In the genomic region with DNA sequence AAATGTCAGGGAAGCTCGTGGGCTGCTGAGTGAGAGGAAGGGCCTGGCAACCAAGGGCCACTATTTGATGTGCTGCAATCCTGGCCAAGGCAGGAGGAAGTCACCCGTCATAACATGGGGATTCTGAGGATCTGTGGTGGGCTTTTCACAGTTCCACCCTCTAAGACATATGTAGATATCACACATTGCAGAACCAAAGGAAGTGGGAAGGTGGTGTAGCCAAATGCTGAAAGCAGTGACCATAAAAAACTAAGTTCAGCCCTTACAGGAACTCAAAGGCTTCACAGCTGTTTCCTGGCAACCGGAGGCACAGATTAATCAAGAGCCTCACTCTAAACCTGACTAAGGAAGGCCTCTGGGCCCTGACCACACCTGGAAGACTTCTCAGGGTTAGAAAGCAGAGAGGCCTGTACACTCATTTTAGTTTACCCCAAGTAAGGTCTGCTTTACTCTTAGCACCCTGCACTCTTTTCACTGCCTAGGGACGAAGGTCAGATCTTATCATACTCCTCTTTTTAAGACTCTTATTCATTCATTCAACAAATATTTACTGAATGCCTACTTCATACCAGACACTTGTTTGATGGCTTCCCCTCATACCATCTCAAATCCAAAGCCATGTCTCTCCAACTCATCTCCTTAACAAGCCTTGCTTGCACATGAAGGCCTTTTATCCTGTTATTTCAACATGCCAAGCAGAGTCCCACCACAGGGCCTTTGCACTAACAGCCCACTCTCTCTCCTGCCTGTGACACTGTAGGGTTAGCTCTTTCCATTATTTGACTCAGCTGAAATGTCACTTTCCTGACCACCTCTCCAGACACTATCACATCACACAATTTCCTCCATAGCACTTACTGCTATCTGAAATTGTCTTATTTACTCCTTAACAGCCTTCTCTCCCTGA, we compare ENCODE assay signal across 10 cellular contexts. TPM values are rescaled to one million over a fixed set of nuclear protein-coding genes. Genes with fewer than 3 reads are reported as not detected.
DNase-seq lines count a peak whose midpoint lies in the region; ATAC-seq, FAIRE-seq and TF ChIP-seq lines count a peak whose summit lies in the region.
"Had no signal": no experiment of that assay in that cellular context is flagged by ENCODE, and none has a peak within 500 bp of the region (broad histone marks: within the 10 kb centered on the region; RNA-seq: fewer than 3 reads in every experiment).

No MANE protein-coding gene starts in this region.

- no peak for TF ChIP-seq POLR2A in A549 (IDR thresholded peaks at IDR 0.05; ENCODE audit: low read length)
- TF ChIP-seq POLR2A in transverse colon (IDR thresholded peaks at IDR 0.05): no peak

- TF ChIP-seq CTCF in A549 (IDR thresholded peaks at IDR 0.05): no peak
- TF ChIP-seq CTCF in transverse colon (IDR thresholded peaks at IDR 0.05): no peak

- no peaks in the 10 kb centered on the region for H3K27me3 Mint-ChIP-seq in activated naive CD8-positive, alpha-beta T cell

- H3K4me3 Mint-ChIP-seq in activated naive CD8-positive, alpha-beta T cell: peak overlapping the region; percentile 100

- TF ChIP-seq RAD21 in A549 (conservative IDR thresholded peaks at IDR 0.05 in 1 of 2, IDR thresholded peaks at IDR 0.05 in 1 of 2): no peak

- H3K27ac Mint-ChIP-seq in activated naive CD8-positive, alpha-beta T cell: peak overlapping the region; percentile 98

- CTCF ChIA-PET in A549 (lab: Yijun Ruan, JAX): interaction anchor here (0.6 to 31.2 kb wide), 15 partner anchors 11 to 626 kb away, joined by 3 to 1085 read pairs (median 4); a partner anchor contains a TSS

- H3K36me3 ChIP-seq in Karpas-422 (ENCODE audit: insufficient read depth, low read length) (peaks cover 20% of the 10 kb centered on the region), transverse colon (no peaks in the 10 kb centered on the region), HAP-1 (replicated peaks) (peaks cover 8% of the 10 kb centered on the region)

- H3K4me1 Mint-ChIP-seq in activated naive CD8-positive, alpha-beta T cell (ENCODE audit: low read depth): peaks cover 86% of the 10 kb centered on the region

- H3K9me3 ChIP-seq in A549 (no peaks in the 10 kb centered on the region), Karpas-422 (ENCODE audit: low read length) (no peaks in the 10 kb centered on the region), transverse colon (no peaks in the 10 kb centered on the region), HAP-1 (no peaks in the 10 kb centered on the region)

- peak overlapping the region; percentile 93 for H3K9ac ChIP-seq in Karpas-422 (ENCODE audit: low read length)
- H3K9ac ChIP-seq: parathyroid adenoma had no signal

- no peak overlapping the region for H2AFZ ChIP-seq in Karpas-422 (ENCODE audit: low read length)
- H2AFZ ChIP-seq: parathyroid adenoma had no signal

- intact Hi-C loops in transverse colon (cut with DNase I; ENCODE audit: low total_unique reads): no loop called here

- H3K4me1 ChIP-seq in A549 (peaks cover 66% of the 10 kb centered on the region), Karpas-422 (ENCODE audit: low read length) (peaks cover 65% of the 10 kb centered on the region), transverse colon (peaks cover 50 to 84% (median 64%) of the 10 kb centered on the region in 4 donors), HAP-1 (peaks cover 33% of the 10 kb centered on the region)

- H3K4me3 ChIP-seq in A549: 0 out of 3 replicates have a peak overlapping the region, but pooled peaks have one; percentile 76
- H3K4me3 ChIP-seq in Karpas-422 (ENCODE audit: low read length): peak overlapping the region; percentile 94
- peak overlapping the region in 1 of 4 donors; percentile 12 for H3K4me3 ChIP-seq in transverse colon
- H3K4me3 ChIP-seq in HAP-1: no peak overlapping the region

- ATAC-seq in A549: peak in 1 of 2 experiments; percentile 3; a peak in 2 of 6 replicates
- ATAC-seq in GM18858 (IDR thresholded peaks at IDR 0.05; ENCODE audit: unreplicated experiment): peak; percentile 47

- FAIRE-seq in A549 (lab: Jason Lieb, UNC): no peak
- FAIRE-seq: H1 had no signal

- TF ChIP-seq EP300 in A549 (IDR thresholded peaks at IDR 0.05): no peak
- no peak for TF ChIP-seq EP300 in transverse colon (IDR thresholded peaks at IDR 0.05; ENCODE audit: low read depth)

- WGBS in A549 (ENCODE audit: missing lambda C conversion rate): 44% methylated on average over 4 of the region's 4 CpGs
- 6% methylated on average over 4 of the region's 4 CpGs; no CpG with 5 or more reads in 1 of the 2 donors for WGBS in transverse colon (ENCODE audit: low coverage in 1 of 2), 2 donors

- POLR2A ChIA-PET in A549 (lab: Yijun Ruan, JAX): no interaction called here

- H3K27ac ChIP-seq in A549 (peak overlapping the region; percentile 5 to 94; a peak in 4 of 6 replicates), Karpas-422 (ENCODE audit: low read length) (peak overlapping the region; percentile 55), transverse colon (peak overlapping the region; percentile 91 to 99 (median 98))
- H3K27ac ChIP-seq: parathyroid adenoma had no signal

- DNase-seq in A549 (ENCODE audit: low read depth in 1 of 2, low spot score in 1 of 2) (peak in 1 of 2 experiments; percentile 31), Karpas-422 (peak; percentile 73), left kidney (ENCODE audit: low read depth, low spot score) (peak; percentile 40), transverse colon (peak; percentile 63), HAP-1 (ENCODE audit: low spot score in 2 of 2) (no peak), AG08395 (ENCODE audit: low spot score) (no peak)

- H3K9me3 Mint-ChIP-seq in activated naive CD8-positive, alpha-beta T cell (ENCODE audit: low read depth): no peaks in the 10 kb centered on the region

- H3K9me2 ChIP-seq in Karpas-422 (replicated peaks; ENCODE audit: insufficient read depth, low read length): no peaks in the 10 kb centered on the region

- H3K36me3 Mint-ChIP-seq in activated naive CD8-positive, alpha-beta T cell: peaks cover 9% of the 10 kb centered on the region

- H3K4me2 ChIP-seq in A549: peak overlapping the region; percentile 97
- H3K4me2 ChIP-seq in Karpas-422 (ENCODE audit: low read depth, low read length, poor library complexity, severe bottlenecking): peak overlapping the region; percentile 87

- H3K27me3 ChIP-seq in Karpas-422 (ENCODE audit: low read length) (no peaks in the 10 kb centered on the region), transverse colon (no peaks in the 10 kb centered on the region), HAP-1 (ENCODE audit: low read depth) (no peaks in the 10 kb centered on the region)

- in situ Hi-C loops in transverse colon (cut with MboI; ENCODE audit: low pct_ligation_motif_present in 1 of 4, low pct_unique_long_range_greater_than_20kb in 1 of 4, low sequenced_read_pairs in 3 of 4) (no loop called here), HAP-1 (cut with MboI; ENCODE audit: low sequenced_read_pairs) (no loop called here)

- H3K79me2 ChIP-seq in Karpas-422 (ENCODE audit: low read length): peaks cover 96% of the 10 kb centered on the region

- peaks cover 48% of the 10 kb centered on the region for H4K20me1 ChIP-seq in Karpas-422 (ENCODE audit: insufficient read depth, low read depth, low read length)

TF ChIP-seq in A549, 52 proteins besides CTCF, POLR2A, EP300 and RAD21:
- no peak for TF ChIP-seq NR3C1 (IDR thresholded peaks at IDR 0.05)
- peak; percentile 78 for TF ChIP-seq GATA3 (IDR thresholded peaks at IDR 0.05; ENCODE audit: borderline replicate concordance)

RNA-seq across cellular contexts. Expression of a gene that starts 2.6 kb away (rescaled TPM):
- 114 and 141 TPM in 2 replicates for polyA plus RNA-seq in A549 (2011; rRNA removed)
- 71.2 and 72.5 TPM in 2 replicates for polyA plus RNA-seq in A549 (2012; cell fraction: cytosol; rRNA removed)
- polyA plus RNA-seq in A549 (2012; cell fraction: nucleus; rRNA removed): 26.1 and 63.7 TPM in 2 replicates
- polyA plus RNA-seq in A549 (2017; fragmentation: RNase III; extraction: RNeasy Plus Mini Kit Qiagen cat#74134 plus additional on column Dnase treatment): 129 to 143 TPM (median 130 TPM) in 3 replicates
- polyA minus RNA-seq in A549 (2011; rRNA and poly(A)+ RNA removed): 62.8 and 69.9 TPM in 2 replicates
- total RNA-seq in Karpas-422 (2014; rRNA removed; shearing (Covaris generic); ENCODE audit: low replicate concordance): 76.7 and 95.6 TPM in 2 replicates
- total RNA-seq in transverse colon: 100 to 1,000 TPM in 1 of 4 donors, 10 to 100 TPM in 3; 23.7 to 104 (median 62.8) TPM

RNA-seq across cellular contexts. Expression of a gene that starts 43.1 kb away (rescaled TPM):
- polyA plus RNA-seq in A549 (2011; rRNA removed) (24.5 and 33.5 TPM in 2 replicates), A549 (2017; fragmentation: RNase III; extraction: RNeasy Plus Mini Kit Qiagen cat#74134 plus additional on column Dnase treatment) (23.1 to 26.5 TPM (median 25.8 TPM) in 3 replicates)
- polyA plus RNA-seq in A549 (2012; cell fraction: cytosol; rRNA removed): 42.2 and 62.3 TPM in 2 replicates
- polyA plus RNA-seq in A549 (2012; cell fraction: nucleus; rRNA removed): 37.3 and 53.0 TPM in 2 replicates
- 59.2 and 69.8 TPM in 2 replicates for polyA minus RNA-seq in A549 (2011; rRNA and poly(A)+ RNA removed)
- 14.5 and 29.7 TPM in 2 replicates for total RNA-seq in Karpas-422 (2014; rRNA removed; shearing (Covaris generic); ENCODE audit: low replicate concordance)
- 10 to 100 TPM in 3 of 4 donors, 1 to 10 TPM in 1; 9.6 to 30.9 (median 23.2) TPM for total RNA-seq in transverse colon

Comparison
In these comparisons a context has a peak if more than half of its experiments do, and no peak if none do; other contexts are left out.
1. DNase-seq: peak in Karpas-422 (single experiment), left kidney (single experiment) and transverse colon (single experiment); none in HAP-1 (0 of 2) and AG08395 (single experiment).
2. Peak in every context shown above with its lines, with median percentiles within 50 percentile points of each other: H3K27ac ChIP-seq.